Comparison of ENCODE assay signal across 34 cellular contexts in genomic region chr15:45120081-45120972, GRCh38. TPM values are rescaled to one million over a fixed set of nuclear protein-coding genes. Genes with fewer than 3 reads are reported as not detected.
"Had no signal": no experiment of that assay in that cellular context is flagged by ENCODE, and none has a peak within 500 bp of the region (broad histone marks: within the 10 kb centered on the region; RNA-seq: fewer than 3 reads in every experiment).

No MANE protein-coding gene starts in this region.

- H3K4me3 ChIP-seq: esophagus muscularis mucosa, gastrocnemius medialis had no signal

- H3K36me3 ChIP-seq: brain microvascular endothelial cell, esophagus muscularis mucosa, gastrocnemius medialis had no signal

- H3K9me3 ChIP-seq: esophagus muscularis mucosa, gastrocnemius medialis had no signal

- FAIRE-seq: colon had no signal

- DNase-seq: activated CD4-positive, alpha-beta memory T cell treated with anti-CD3 and anti-CD28 coated beads for 36 hours; activated CD4-positive, alpha-beta T cell treated with anti-CD3 and anti-CD28 coated beads for 36 hours; activated CD4-positive, alpha-beta T cell treated with anti-CD3 and anti-CD28 coated beads, Interleukin-2, amount 10 ng/mL, durations not matched to agents 24 days and 14 days; activated CD4-positive, CD25-positive, alpha-beta regulatory T cell; activated CD4-positive, CD25-positive, alpha-beta regulatory T cell treated with anti-CD3 and anti-CD28 coated beads, Interleukin-2, amount 50 U/mL, for 72 hours; activated CD8-positive, alpha-beta memory T cell treated with anti-CD3 and anti-CD28 coated beads, Interleukin-2, amount 10 ng/mL, durations not matched to agents 7 days and 5 days; activated CD8-positive, alpha-beta memory T cell treated with anti-CD3 and anti-CD28 coated beads, Interleukin-2, amount 50 U/mL, for 4 hours; activated CD8-positive, alpha-beta T cell treated with anti-CD3 and anti-CD28 coated beads, Interleukin-2, amount 10 ng/mL, durations not matched to agents 7 days and 5 days; activated effector memory CD4-positive, alpha-beta T cell treated with anti-CD3 and anti-CD28 coated beads, Interleukin-2, amount 50 U/mL, for 16 hours; activated naive CD4-positive, alpha-beta T cell treated with anti-CD3 and anti-CD28 coated beads for 36 hours; activated T-cell treated with anti-CD3 and anti-CD28 coated beads, Interleukin-2, amount 50 U/mL, for 1 hour; activated T-cell treated with anti-CD3 and anti-CD28 coated beads, Interleukin-2, amount 50 U/mL, for 48 hours; amniotic stem cell; anterior cingulate cortex; brain microvascular endothelial cell; caudate nucleus; cortex of kidney; dermis blood vessel endothelial cell; effector CD4-positive, alpha-beta T cell; effector memory CD8-positive, alpha-beta T cell; erythroblast; foreskin keratinocyte; gastrocnemius medialis; glutamatergic neuron; T-helper 2 cell had no signal

- H3K27ac ChIP-seq: brain microvascular endothelial cell, esophagus muscularis mucosa, foreskin keratinocyte, gastrocnemius medialis had no signal

- ATAC-seq: activated CD4-positive, alpha-beta T cell treated with anti-CD3 and anti-CD28 coated beads for 36 hours; activated CD8-positive, alpha-beta memory T cell treated with anti-CD3 and anti-CD28 coated beads, Interleukin-2, amount 10 ng/mL, durations not matched to agents 7 days and 5 days; activated CD8-positive, alpha-beta T cell treated with anti-CD3 and anti-CD28 coated beads, Interleukin-2, amount 10 ng/mL, durations not matched to agents 7 days and 5 days; activated naive CD4-positive, alpha-beta T cell treated with anti-CD3 and anti-CD28 coated beads, Interleukin-2, amount 50 U/mL, for 72 hours; effector memory CD8-positive, alpha-beta T cell; foreskin keratinocyte; gastrocnemius medialis had no signal

RNA-seq across cellular contexts. Expression of gene DUOXA2, which starts 6.2 kb away (rescaled TPM):
- total RNA-seq: activated CD4-positive, alpha-beta memory T cell treated with anti-CD3 and anti-CD28 coated beads for 36 hours; activated CD4-positive, alpha-beta T cell treated with anti-CD3 and anti-CD28 coated beads for 36 hours; activated CD4-positive, alpha-beta T cell treated with anti-CD3 and anti-CD28 coated beads, Interleukin-2, amount 10 ng/mL, durations not matched to agents 24 days and 14 days; activated CD8-positive, alpha-beta memory T cell treated with anti-CD3 and anti-CD28 coated beads for 36 hours; activated CD8-positive, alpha-beta memory T cell treated with anti-CD3 and anti-CD28 coated beads, Interleukin-2, amount 10 ng/mL, durations not matched to agents 7 days and 5 days; activated CD8-positive, alpha-beta T cell treated with anti-CD3 and anti-CD28 coated beads, Interleukin-2, amount 10 ng/mL, durations not matched to agents 7 days and 5 days; activated naive CD4-positive, alpha-beta T cell treated with anti-CD3 and anti-CD28 coated beads for 36 hours; activated naive CD4-positive, alpha-beta T cell treated with anti-CD3 and anti-CD28 coated beads, Interleukin-2, amount 50 U/mL, for 72 hours; activated T-helper 1 cell treated with anti-CD3 and anti-CD28 coated beads, Interleukin-12 subunit alpha, Interleukin-12 subunit beta, Interleukin-2, Interleukin-4 antibody, amounts not matched to agents 30 ng/mL and 10 ng/mL and 1 ng/mL, durations not matched to agents 14 hours and 24 hours and 36 hours; activated T-helper 2 cell treated with anti-CD3 and anti-CD28 coated beads, Interferon-gamma antibody, Interleukin-2, Interleukin-4, amounts not matched to agents 10 μg/mL and 5 μg/mL and 100 μg/mL, durations not matched to agents 14 hours and 24 hours and 36 hours; astrocyte; chondrocyte; dermis blood vessel endothelial cell; foreskin keratinocyte; gastrocnemius medialis; T-helper 1 cell treated with Interleukin-12 subunit alpha and Interleukin-12 subunit beta and Interleukin-4 antibody, amounts not matched to agents 30 ng/mL and 1 ng/mL, for 36 hours had no signal
- polyA plus RNA-seq: foreskin keratinocyte had no signal

RNA-seq across cellular contexts. Expression of gene DUOX2, which starts 6.4 kb away (rescaled TPM):
- total RNA-seq: activated CD4-positive, alpha-beta T cell treated with anti-CD3 and anti-CD28 coated beads, Interleukin-2, amount 10 ng/mL, durations not matched to agents 24 days and 14 days; activated CD8-positive, alpha-beta memory T cell treated with anti-CD3 and anti-CD28 coated beads, Interleukin-2, amount 10 ng/mL, durations not matched to agents 7 days and 5 days; activated CD8-positive, alpha-beta T cell treated with anti-CD3 and anti-CD28 coated beads, Interleukin-2, amount 10 ng/mL, durations not matched to agents 7 days and 5 days; activated naive CD4-positive, alpha-beta T cell treated with anti-CD3 and anti-CD28 coated beads for 36 hours; activated T-helper 1 cell treated with anti-CD3 and anti-CD28 coated beads, Interleukin-12 subunit alpha, Interleukin-12 subunit beta, Interleukin-2, Interleukin-4 antibody, amounts not matched to agents 30 ng/mL and 10 ng/mL and 1 ng/mL, durations not matched to agents 14 hours and 24 hours and 36 hours; activated T-helper 2 cell treated with anti-CD3 and anti-CD28 coated beads, Interferon-gamma antibody, Interleukin-2, Interleukin-4, amounts not matched to agents 10 μg/mL and 5 μg/mL and 100 μg/mL, durations not matched to agents 14 hours and 24 hours and 36 hours; chondrocyte; dermis blood vessel endothelial cell; gastrocnemius medialis; T-helper 1 cell treated with Interleukin-12 subunit alpha and Interleukin-12 subunit beta and Interleukin-4 antibody, amounts not matched to agents 30 ng/mL and 1 ng/mL, for 36 hours had no signal

RNA-seq across cellular contexts. Expression of gene DUOXA1, which starts 9.4 kb away (rescaled TPM):
- total RNA-seq: activated CD4-positive, alpha-beta T cell treated with anti-CD3 and anti-CD28 coated beads, Interleukin-2, amount 10 ng/mL, durations not matched to agents 24 days and 14 days; activated CD8-positive, alpha-beta memory T cell treated with anti-CD3 and anti-CD28 coated beads for 36 hours; activated CD8-positive, alpha-beta memory T cell treated with anti-CD3 and anti-CD28 coated beads, Interleukin-2, amount 10 ng/mL, durations not matched to agents 7 days and 5 days; activated CD8-positive, alpha-beta T cell treated with anti-CD3 and anti-CD28 coated beads, Interleukin-2, amount 10 ng/mL, durations not matched to agents 7 days and 5 days; activated naive CD4-positive, alpha-beta T cell treated with anti-CD3 and anti-CD28 coated beads for 36 hours; activated T-helper 1 cell treated with anti-CD3 and anti-CD28 coated beads, Interleukin-12 subunit alpha, Interleukin-12 subunit beta, Interleukin-2, Interleukin-4 antibody, amounts not matched to agents 30 ng/mL and 10 ng/mL and 1 ng/mL, durations not matched to agents 14 hours and 24 hours and 36 hours; dermis blood vessel endothelial cell; gastrocnemius medialis had no signal

RNA-seq across cellular contexts. Expression of gene DUOX1, which starts 9.5 kb away (rescaled TPM):
- total RNA-seq: activated CD8-positive, alpha-beta T cell treated with anti-CD3 and anti-CD28 coated beads, Interleukin-2, amount 10 ng/mL, durations not matched to agents 7 days and 5 days; chondrocyte; dermis blood vessel endothelial cell had no signal
